In genomic region chr16:2152695-2153506, GRCh38 we compare ENCODE assay signal across 1 cellular context.
A peak's percentile ranks its signal among the peaks of the same experiment; 100 is the strongest.
TF ChIP-seq lines count a peak whose summit lies in the region.

No MANE protein-coding gene starts in this region.

TF ChIP-seq in K562, 482 proteins besides CTCF, POLR2A, EP300 and RAD21 (continues in another document):
- TF ChIP-seq SMC3 (conservative IDR thresholded peaks at IDR 0.05; ENCODE audit: insufficient read depth, low read depth, low read length) (no peak), HDAC1 (IDR thresholded peaks at IDR 0.05) (peak in 1 of 2 experiments; percentile 44; a peak in 1 of 4 replicates), PHTF2 (CRISPR knock-in tag; IDR thresholded peaks at IDR 0.05) (no peak), ZEB2 (IDR thresholded peaks at IDR 0.05) (peak; percentile 73; the same call in 1 of the 2 replicates), HDAC6 (IDR thresholded peaks at IDR 0.05; ENCODE audit: low read depth, low read length) (peak; percentile 4; the same call in 1 of the 2 replicates), PRMT5 (CRISPR knock-in tag; IDR thresholded peaks at IDR 0.05) (no peak), IFI16 (CRISPR knock-in tag; IDR thresholded peaks at IDR 0.05) (no peak), NCOA6 (IDR thresholded peaks at IDR 0.05) (no peak), BRD9 (IDR thresholded peaks at IDR 0.05; ENCODE audit: low read depth, partially characterized antibody) (no peak), ZNF165 (CRISPR knock-in tag; IDR thresholded peaks at IDR 0.05; ENCODE audit: borderline replicate concordance) (no peak), KAT8 (IDR thresholded peaks at IDR 0.05; ENCODE audit: low read depth) (no peak), TCF15 (CRISPR knock-in tag; IDR thresholded peaks at IDR 0.05) (no peak), TRIM25 (IDR thresholded peaks at IDR 0.05; ENCODE audit: borderline replicate concordance) (no peak), STAT5A (IDR thresholded peaks at IDR 0.05; ENCODE audit: borderline replicate concordance, low read length) (no peak; the same call in 1 of the 2 replicates), AFF4 (CRISPR knock-in tag; IDR thresholded peaks at IDR 0.05) (no peak; the same call in 1 of the 2 replicates), RFX5 (IDR thresholded peaks at IDR 0.05; ENCODE audit: low read depth, low read length) (no peak; the same call in 1 of the 2 replicates), PTTG1 (tag; IDR thresholded peaks at IDR 0.05; ENCODE audit: low read depth) (no peak), IRF1 (CRISPR knock-in tag; IDR thresholded peaks at IDR 0.05; ENCODE audit: borderline replicate concordance) (no peak), PHB2 (IDR thresholded peaks at IDR 0.05; ENCODE audit: low read depth) (no peak), KAT2B (IDR thresholded peaks at IDR 0.05; ENCODE audit: low read depth, low read length) (no peak), ZNF224 (CRISPR knock-in tag; IDR thresholded peaks at IDR 0.05) (no peak), ETV5 (CRISPR knock-in tag; IDR thresholded peaks at IDR 0.05; ENCODE audit: low read depth) (no peak; the same call in 1 of the 2 replicates), RBFOX2 (IDR thresholded peaks at IDR 0.05; ENCODE audit: low read depth, low read length) (peak; percentile 90), CBX3 (IDR thresholded peaks at IDR 0.05; ENCODE audit: borderline replicate concordance in 1 of 2, low read length in 2 of 2) (no peak), ASH1L (IDR thresholded peaks at IDR 0.05; ENCODE audit: borderline replicate concordance, low read depth, partially characterized antibody) (no peak), ZNF644 (tag; IDR thresholded peaks at IDR 0.05; ENCODE audit: low read depth) (no peak), FOS (IDR thresholded peaks at IDR 0.05; ENCODE audit: extremely low read depth, insufficient read length) (no peak), E4F1 (CRISPR knock-in tag; IDR thresholded peaks at IDR 0.05; ENCODE audit: borderline replicate concordance) (no peak), HLTF (IDR thresholded peaks at IDR 0.05) (0 out of 2 replicates have a peak, but pooled peaks have one; percentile 21), ZNF277 (CRISPR knock-in tag; IDR thresholded peaks at IDR 0.05; ENCODE audit: borderline replicate concordance) (no peak)
- TF ChIP-seq, protein P1, sequence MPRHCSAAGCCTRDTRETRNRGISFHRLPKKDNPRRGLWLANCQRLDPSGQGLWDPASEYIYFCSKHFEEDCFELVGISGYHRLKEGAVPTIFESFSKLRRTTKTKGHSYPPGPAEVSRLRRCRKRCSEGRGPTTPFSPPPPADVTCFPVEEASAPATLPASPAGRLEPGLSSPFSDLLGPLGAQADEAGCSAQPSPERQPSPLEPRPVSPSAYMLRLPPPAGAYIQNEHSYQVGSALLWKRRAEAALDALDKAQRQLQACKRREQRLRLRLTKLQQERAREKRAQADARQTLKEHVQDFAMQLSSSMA (CRISPR knock-in tag; IDR thresholded peaks at IDR 0.05) = no peak
- TF ChIP-seq, protein P2, sequence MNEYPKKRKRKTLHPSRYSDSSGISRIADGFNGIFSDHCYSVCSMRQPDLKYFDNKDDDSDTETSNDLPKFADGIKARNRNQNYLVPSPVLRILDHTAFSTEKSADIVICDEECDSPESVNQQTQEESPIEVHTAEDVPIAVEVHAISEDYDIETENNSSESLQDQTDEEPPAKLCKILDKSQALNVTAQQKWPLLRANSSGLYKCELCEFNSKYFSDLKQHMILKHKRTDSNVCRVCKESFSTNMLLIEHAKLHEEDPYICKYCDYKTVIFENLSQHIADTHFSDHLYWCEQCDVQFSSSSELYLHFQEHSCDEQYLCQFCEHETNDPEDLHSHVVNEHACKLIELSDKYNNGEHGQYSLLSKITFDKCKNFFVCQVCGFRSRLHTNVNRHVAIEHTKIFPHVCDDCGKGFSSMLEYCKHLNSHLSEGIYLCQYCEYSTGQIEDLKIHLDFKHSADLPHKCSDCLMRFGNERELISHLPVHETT (CRISPR knock-in tag; conservative IDR thresholded peaks at IDR 0.05 in 1 of 2, IDR thresholded peaks at IDR 0.05 in 1 of 2) = no peak
- TF ChIP-seq, protein P3, sequence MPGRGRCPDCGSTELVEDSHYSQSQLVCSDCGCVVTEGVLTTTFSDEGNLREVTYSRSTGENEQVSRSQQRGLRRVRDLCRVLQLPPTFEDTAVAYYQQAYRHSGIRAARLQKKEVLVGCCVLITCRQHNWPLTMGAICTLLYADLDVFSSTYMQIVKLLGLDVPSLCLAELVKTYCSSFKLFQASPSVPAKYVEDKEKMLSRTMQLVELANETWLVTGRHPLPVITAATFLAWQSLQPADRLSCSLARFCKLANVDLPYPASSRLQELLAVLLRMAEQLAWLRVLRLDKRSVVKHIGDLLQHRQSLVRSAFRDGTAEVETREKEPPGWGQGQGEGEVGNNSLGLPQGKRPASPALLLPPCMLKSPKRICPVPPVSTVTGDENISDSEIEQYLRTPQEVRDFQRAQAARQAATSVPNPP (IDR thresholded peaks at IDR 0.05; ENCODE audit: borderline replicate concordance, insufficient read depth, insufficient read length) = no peak
- TF ChIP-seq, protein P4, sequence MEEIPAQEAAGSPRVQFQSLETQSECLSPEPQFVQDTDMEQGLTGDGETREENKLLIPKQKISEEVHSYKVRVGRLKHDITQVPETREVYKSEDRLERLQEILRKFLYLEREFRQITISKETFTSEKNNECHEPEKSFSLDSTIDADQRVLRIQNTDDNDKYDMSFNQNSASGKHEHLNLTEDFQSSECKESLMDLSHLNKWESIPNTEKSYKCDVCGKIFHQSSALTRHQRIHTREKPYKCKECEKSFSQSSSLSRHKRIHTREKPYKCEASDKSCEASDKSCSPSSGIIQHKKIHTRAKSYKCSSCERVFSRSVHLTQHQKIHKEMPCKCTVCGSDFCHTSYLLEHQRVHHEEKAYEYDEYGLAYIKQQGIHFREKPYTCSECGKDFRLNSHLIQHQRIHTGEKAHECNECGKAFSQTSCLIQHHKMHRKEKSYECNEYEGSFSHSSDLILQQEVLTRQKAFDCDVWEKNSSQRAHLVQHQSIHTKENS (CRISPR knock-in tag; IDR thresholded peaks at IDR 0.05) = no peak
- TF ChIP-seq, protein P5, sequence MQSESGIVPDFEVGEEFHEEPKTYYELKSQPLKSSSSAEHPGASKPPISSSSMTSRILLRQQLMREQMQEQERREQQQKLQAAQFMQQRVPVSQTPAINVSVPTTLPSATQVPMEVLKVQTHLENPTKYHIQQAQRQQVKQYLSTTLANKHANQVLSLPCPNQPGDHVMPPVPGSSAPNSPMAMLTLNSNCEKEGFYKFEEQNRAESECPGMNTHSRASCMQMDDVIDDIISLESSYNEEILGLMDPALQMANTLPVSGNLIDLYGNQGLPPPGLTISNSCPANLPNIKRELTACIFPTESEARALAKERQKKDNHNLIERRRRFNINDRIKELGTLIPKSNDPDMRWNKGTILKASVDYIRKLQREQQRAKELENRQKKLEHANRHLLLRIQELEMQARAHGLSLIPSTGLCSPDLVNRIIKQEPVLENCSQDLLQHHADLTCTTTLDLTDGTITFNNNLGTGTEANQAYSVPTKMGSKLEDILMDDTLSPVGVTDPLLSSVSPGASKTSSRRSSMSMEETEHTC (IDR thresholded peaks at IDR 0.05) = no peak
- TF ChIP-seq, protein P6, sequence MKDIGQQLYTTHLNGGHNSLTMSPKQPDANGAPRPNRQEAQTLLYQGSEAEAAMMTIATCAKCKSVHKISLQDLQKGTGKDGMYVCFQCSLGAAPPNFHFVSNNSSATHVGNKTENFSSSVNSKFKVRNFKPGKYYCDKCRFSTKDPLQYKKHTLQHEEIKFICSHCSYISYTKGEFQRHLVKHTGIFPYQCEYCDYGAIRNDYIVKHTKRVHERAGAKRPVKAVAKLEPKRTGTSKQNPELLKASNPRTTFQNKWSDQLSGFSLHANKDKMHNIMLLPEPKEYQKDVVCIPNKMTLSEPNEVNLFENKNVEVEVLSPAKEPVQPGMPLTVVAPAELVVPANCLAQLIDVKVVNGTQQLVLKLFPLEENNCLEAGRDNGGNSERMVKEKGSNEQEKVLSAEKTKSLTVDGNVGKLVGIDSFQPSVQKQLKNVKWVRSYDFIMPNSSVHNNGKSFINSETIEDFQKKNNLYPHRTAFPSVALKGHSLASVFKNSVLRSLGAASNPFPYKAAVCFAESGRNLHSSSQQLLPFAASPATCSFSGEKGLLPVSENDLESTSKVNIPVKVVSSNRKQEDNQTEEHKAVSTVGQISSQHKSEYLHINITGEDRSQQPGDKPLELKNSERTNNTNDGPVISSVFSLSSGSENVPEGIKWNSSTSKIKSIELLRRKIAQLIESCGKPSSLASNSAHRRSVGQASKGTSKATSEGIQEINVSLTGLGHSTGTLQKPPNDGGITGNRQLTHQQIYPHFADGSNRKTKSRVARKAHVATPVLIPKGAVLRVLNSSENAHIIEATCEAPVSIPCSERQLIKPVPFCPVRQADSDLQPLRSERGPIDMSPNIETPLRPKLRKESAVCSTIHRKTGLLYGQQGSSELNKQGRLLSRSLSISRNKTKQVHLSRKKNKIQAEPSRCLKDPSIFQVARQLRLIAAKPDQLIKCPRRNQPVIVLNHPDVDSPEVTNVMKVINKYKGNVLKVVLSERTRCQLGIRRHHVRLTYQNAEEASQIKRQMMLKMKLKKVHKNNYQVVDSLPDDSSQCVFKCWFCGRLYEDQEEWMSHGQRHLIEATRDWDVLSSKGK (CRISPR knock-in tag; IDR thresholded peaks at IDR 0.05) = no peak
- TF ChIP-seq, protein P7, sequence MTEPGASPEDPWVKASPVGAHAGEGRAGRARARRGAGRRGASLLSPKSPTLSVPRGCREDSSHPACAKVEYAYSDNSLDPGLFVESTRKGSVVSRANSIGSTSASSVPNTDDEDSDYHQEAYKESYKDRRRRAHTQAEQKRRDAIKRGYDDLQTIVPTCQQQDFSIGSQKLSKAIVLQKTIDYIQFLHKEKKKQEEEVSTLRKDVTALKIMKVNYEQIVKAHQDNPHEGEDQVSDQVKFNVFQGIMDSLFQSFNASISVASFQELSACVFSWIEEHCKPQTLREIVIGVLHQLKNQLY (CRISPR knock-in tag; conservative IDR thresholded peaks at IDR 0.05) = no peak
